1 cellular context compared by ENCODE assay signal in genomic region chr19:1652471-1653299, GRCh38.
TF ChIP-seq lines count a peak whose summit lies in the region.

Gene TCF3, minus strand, starts transcription at chr19:1652615. Its CDS starts 2,367 bp downstream, at chr19:1650248.

TF ChIP-seq in H1, 55 proteins besides CTCF, POLR2A, EP300 and RAD21 (continued from another document):
- TF ChIP-seq JUN (IDR thresholded peaks at IDR 0.05; ENCODE audit: low read depth, low read length) (no peak), RNF2 (IDR thresholded peaks at IDR 0.05; ENCODE audit: borderline replicate concordance, low read depth, low read length, missing control alignments, poor library complexity, severe bottlenecking) (no peak), ATF2 (IDR thresholded peaks at IDR 0.05; ENCODE audit: low read length) (peak; percentile 94), SP1 (IDR thresholded peaks at IDR 0.05; ENCODE audit: low read depth, low read length) (peak; percentile 99), KDM1A (IDR thresholded peaks at IDR 0.05; ENCODE audit: borderline replicate concordance, low read length) (peak; percentile 99), FOSL1 (IDR thresholded peaks at IDR 0.05; ENCODE audit: insufficient read depth, low read depth, low read length) (0 out of 2 replicates have a peak, but pooled peaks have one; percentile 18), SIRT6 (IDR thresholded peaks at IDR 0.05; ENCODE audit: low read length) (no peak), PHF8 (conservative IDR thresholded peaks at IDR 0.05; ENCODE audit: low read depth, low read length) (no peak), JUND (IDR thresholded peaks at IDR 0.05; ENCODE audit: low read length) (peak; percentile 66; the same call in 1 of the 2 replicates), SIX5 (IDR thresholded peaks at IDR 0.05; ENCODE audit: low read depth, low read length) (no peak), POLR2AphosphoS5 (IDR thresholded peaks at IDR 0.05; ENCODE audit: low read depth, low read length) (0 out of 2 replicates have a peak, but pooled peaks have one; percentile 13), CEBPB (IDR thresholded peaks at IDR 0.05; ENCODE audit: low read depth, low read length) (peak; percentile 83), RBBP5 (IDR thresholded peaks at IDR 0.05; ENCODE audit: borderline replicate concordance, low read depth, low read length) (no peak), NANOG (IDR thresholded peaks at IDR 0.05; ENCODE audit: insufficient read depth, low read depth, low read length, poor library complexity, severe bottlenecking) (no peak), ZNF274 (IDR thresholded peaks at IDR 0.05; ENCODE audit: borderline replicate concordance, extremely low read depth, low read length) (no peak), CHD7 (IDR thresholded peaks at IDR 0.05; ENCODE audit: insufficient replicate concordance, low read length) (no peak), SRF (IDR thresholded peaks at IDR 0.05; ENCODE audit: low read depth, low read length) (no peak), CBX5 (IDR thresholded peaks at IDR 0.05; ENCODE audit: low read depth, low read length) (no peak), BCL11A (IDR thresholded peaks at IDR 0.05; ENCODE audit: low read depth in 2 of 2, low read length in 2 of 2) (no peak), CTBP2 (IDR thresholded peaks at IDR 0.05; ENCODE audit: borderline replicate concordance, insufficient read depth, insufficient read length, low read length) (no peak), MAX (IDR thresholded peaks at IDR 0.05) (peak; percentile 41), NRF1 (IDR thresholded peaks at IDR 0.05; ENCODE audit: low read depth, low read length) (no peak), RXRA (IDR thresholded peaks at IDR 0.05; ENCODE audit: insufficient read depth, low read depth, low read length) (no peak), CHD2 (IDR thresholded peaks at IDR 0.05; ENCODE audit: low read length) (peak; percentile 97), TAF7 (optimal IDR thresholded peaks at IDR 0.05; ENCODE audit: borderline replicate concordance, low read depth, low read length) (peak; percentile 30), CHD1 (IDR thresholded peaks at IDR 0.05; ENCODE audit: low read depth, low read length) (no peak), POU5F1 (IDR thresholded peaks at IDR 0.05; ENCODE audit: low read depth, low read length) (no peak), HDAC6 (IDR thresholded peaks at IDR 0.05; ENCODE audit: low read depth, low read length) (no peak), BACH1 (IDR thresholded peaks at IDR 0.05; ENCODE audit: low read length) (peak; percentile 72), HDAC2 (IDR thresholded peaks at IDR 0.05; ENCODE audit: borderline replicate concordance in 1 of 2, low read depth in 2 of 2, low read length in 2 of 2) (0 out of 4 replicates have a peak, but pooled peaks of 1 of the 2 experiments have one; percentile 95), YY1 (IDR thresholded peaks at IDR 0.05; ENCODE audit: low read depth, low read length) (no peak), SUZ12 (IDR thresholded peaks at IDR 0.05; ENCODE audit: low read length) (no peak), SAP30 (IDR thresholded peaks at IDR 0.05; ENCODE audit: insufficient read depth, insufficient replicate concordance, low read length) (no peak), TCF12 (IDR thresholded peaks at IDR 0.05; ENCODE audit: low read depth, low read length) (no peak), GTF2F1 (IDR thresholded peaks at IDR 0.05; ENCODE audit: borderline replicate concordance, low read depth, low read length) (no peak), MAFK (IDR thresholded peaks at IDR 0.05; ENCODE audit: low read depth, low read length) (no peak), RFX5 (IDR thresholded peaks at IDR 0.05; ENCODE audit: borderline replicate concordance, low read depth, low read length) (no peak), CBX8 (IDR thresholded peaks at IDR 0.05; ENCODE audit: borderline replicate concordance, low read depth, low read length) (no peak), TBP (IDR thresholded peaks at IDR 0.05; ENCODE audit: low read depth, low read length) (peak; percentile 71), TEAD4 (IDR thresholded peaks at IDR 0.05; ENCODE audit: low read depth, low read length) (no peak), KDM5A (IDR thresholded peaks at IDR 0.05; ENCODE audit: low read length) (no peak), TAF1 (IDR thresholded peaks at IDR 0.05; ENCODE audit: low read depth, low read length) (peak; percentile 77), KDM4A (IDR thresholded peaks at IDR 0.05; ENCODE audit: low read depth, low read length, severe bottlenecking) (peak; percentile 79), ASH2L (IDR thresholded peaks at IDR 0.05; ENCODE audit: low read length) (peak; percentile 66), EGR1 (IDR thresholded peaks at IDR 0.05; ENCODE audit: borderline replicate concordance, low read depth, low read length) (0 out of 2 replicates have a peak, but pooled peaks have one; percentile 25), CREB1 (IDR thresholded peaks at IDR 0.05) (peak; percentile 94), SP2 (IDR thresholded peaks at IDR 0.05; ENCODE audit: low read length) (peak; percentile 89), BRCA1 (IDR thresholded peaks at IDR 0.05; ENCODE audit: low read depth, low read length) (no peak; the same call in 1 of the 2 replicates), SP4 (IDR thresholded peaks at IDR 0.05; ENCODE audit: low read length) (peak; percentile 97)
- TF ChIP-seq, protein P1, sequence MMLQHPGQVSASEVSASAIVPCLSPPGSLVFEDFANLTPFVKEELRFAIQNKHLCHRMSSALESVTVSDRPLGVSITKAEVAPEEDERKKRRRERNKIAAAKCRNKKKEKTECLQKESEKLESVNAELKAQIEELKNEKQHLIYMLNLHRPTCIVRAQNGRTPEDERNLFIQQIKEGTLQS (IDR thresholded peaks at IDR 0.05; ENCODE audit: insufficient read depth, low read depth, low read length): peak; percentile 69; the same call in 1 of the 2 replicates
- TF ChIP-seq, protein P2, sequence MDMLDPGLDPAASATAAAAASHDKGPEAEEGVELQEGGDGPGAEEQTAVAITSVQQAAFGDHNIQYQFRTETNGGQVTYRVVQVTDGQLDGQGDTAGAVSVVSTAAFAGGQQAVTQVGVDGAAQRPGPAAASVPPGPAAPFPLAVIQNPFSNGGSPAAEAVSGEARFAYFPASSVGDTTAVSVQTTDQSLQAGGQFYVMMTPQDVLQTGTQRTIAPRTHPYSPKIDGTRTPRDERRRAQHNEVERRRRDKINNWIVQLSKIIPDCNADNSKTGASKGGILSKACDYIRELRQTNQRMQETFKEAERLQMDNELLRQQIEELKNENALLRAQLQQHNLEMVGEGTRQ (IDR thresholded peaks at IDR 0.05; ENCODE audit: low read length): no peak
- TF ChIP-seq, protein P3, sequence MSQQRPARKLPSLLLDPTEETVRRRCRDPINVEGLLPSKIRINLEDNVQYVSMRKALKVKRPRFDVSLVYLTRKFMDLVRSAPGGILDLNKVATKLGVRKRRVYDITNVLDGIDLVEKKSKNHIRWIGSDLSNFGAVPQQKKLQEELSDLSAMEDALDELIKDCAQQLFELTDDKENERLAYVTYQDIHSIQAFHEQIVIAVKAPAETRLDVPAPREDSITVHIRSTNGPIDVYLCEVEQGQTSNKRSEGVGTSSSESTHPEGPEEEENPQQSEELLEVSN (IDR thresholded peaks at IDR 0.05): 0 out of 2 replicates have a peak, but pooled peaks have one; percentile 25
